ENCODE assay signal across 1 cellular context in genomic region chr12:121792607-121793500, GRCh38.
TF ChIP-seq lines count a peak whose summit lies in the region.

No MANE protein-coding gene starts in this region.

TF ChIP-seq in HepG2, 621 proteins besides CTCF, POLR2A, EP300 and RAD21 (continues in another document):
- TF ChIP-seq FOXJ3 (CRISPR knock-in tag; IDR thresholded peaks at IDR 0.05; ENCODE audit: borderline replicate concordance) = 0 out of 2 replicates have a peak, but pooled peaks have one; percentile 35
- TF ChIP-seq NCOA5 (CRISPR knock-in tag; IDR thresholded peaks at IDR 0.05) = no peak
- 0 out of 2 replicates have a peak, but pooled peaks have one; percentile 15 for TF ChIP-seq CAMTA2 (CRISPR knock-in tag; IDR thresholded peaks at IDR 0.05; ENCODE audit: borderline replicate concordance)
- no peak for TF ChIP-seq FLYWCH1 (CRISPR knock-in tag; IDR thresholded peaks at IDR 0.05)
- TF ChIP-seq ZNF407 (CRISPR knock-in tag; IDR thresholded peaks at IDR 0.05; ENCODE audit: not compliant biosample characterization) = no peak
- TF ChIP-seq HDAC1 (CRISPR knock-in tag; IDR thresholded peaks at IDR 0.05) = peak; percentile 56; the same call in 1 of the 2 replicates
- TF ChIP-seq AKNA (CRISPR knock-in tag; IDR thresholded peaks at IDR 0.05; ENCODE audit: borderline replicate concordance) = no peak
- peak; percentile 43 for TF ChIP-seq ZFY (CRISPR knock-in tag; IDR thresholded peaks at IDR 0.05)
- no peak for TF ChIP-seq ZNF235 (CRISPR knock-in tag; IDR thresholded peaks at IDR 0.05; ENCODE audit: borderline replicate concordance)
- no peak for TF ChIP-seq SKIL (CRISPR knock-in tag; IDR thresholded peaks at IDR 0.05; ENCODE audit: borderline replicate concordance)
- TF ChIP-seq ZNF776 (CRISPR knock-in tag; IDR thresholded peaks at IDR 0.05) = 0 out of 2 replicates have a peak, but pooled peaks have one; percentile 15
- no peak for TF ChIP-seq RNF2 (conservative IDR thresholded peaks at IDR 0.05; ENCODE audit: low read depth)
- TF ChIP-seq TFDP1 (CRISPR knock-in tag; IDR thresholded peaks at IDR 0.05; ENCODE audit: borderline replicate concordance) = no peak
- no peak for TF ChIP-seq SOX13 (IDR thresholded peaks at IDR 0.05)
- peak in 1 of 2 experiments; percentile 22; a peak in 1 of 4 replicates for TF ChIP-seq SOX13 (CRISPR knock-in tag; conservative IDR thresholded peaks at IDR 0.05 in 1 of 2, IDR thresholded peaks at IDR 0.05 in 1 of 2)
- TF ChIP-seq SMAD3 (CRISPR knock-in tag; IDR thresholded peaks at IDR 0.05) = no peak
- TF ChIP-seq HINFP (CRISPR knock-in tag; IDR thresholded peaks at IDR 0.05; ENCODE audit: low read depth) = no peak
- TF ChIP-seq ZBTB25 (CRISPR knock-in tag; IDR thresholded peaks at IDR 0.05) = no peak
- no peak for TF ChIP-seq HNRNPUL1 (IDR thresholded peaks at IDR 0.05; ENCODE audit: low read depth, low read length)
- TF ChIP-seq ZNF687 (CRISPR knock-in tag; IDR thresholded peaks at IDR 0.05) = peak; percentile 33
- TF ChIP-seq ZBTB3 (CRISPR knock-in tag; IDR thresholded peaks at IDR 0.05; ENCODE audit: borderline replicate concordance, low read depth) = no peak
- TF ChIP-seq ZSCAN5A (CRISPR knock-in tag; IDR thresholded peaks at IDR 0.05; ENCODE audit: borderline replicate concordance) = no peak
- 0 out of 2 replicates have a peak, but pooled peaks have one; percentile 28 for TF ChIP-seq ISL2 (CRISPR knock-in tag; IDR thresholded peaks at IDR 0.05)
